In genomic region chr1:92831368-92831761, GRCh38 we compare ENCODE assay signal across 8 cellular contexts. TPM values are rescaled to one million over a fixed set of nuclear protein-coding genes. Genes with fewer than 3 reads are reported as not detected.
A peak's percentile ranks its signal among the peaks of the same experiment; 100 is the strongest.
DNase-seq lines count a peak whose midpoint lies in the region; ATAC-seq lines count a peak whose summit lies in the region.

No MANE protein-coding gene starts in this region.

- peaks cover 31% of the 10 kb centered on the region for H3K4me1 ChIP-seq in ACC112 (ENCODE audit: control insufficient read depth, insufficient read depth, low read length, unreplicated experiment)
- peaks cover 18% of the 10 kb centered on the region for H3K4me1 ChIP-seq in HAP-1
- peaks cover 21% of the 10 kb centered on the region for H3K4me1 ChIP-seq in mucosa of stomach (ENCODE audit: control insufficient read depth, insufficient read depth, low read length)

- H2AFZ ChIP-seq in ACC112 (ENCODE audit: low read length, unreplicated experiment), result peak overlapping the region; percentile 71

- H3K27me3 Mint-ChIP-seq in activated naive CD8-positive, alpha-beta T cell treated with anti-CD3 and anti-CD28 coated beads for 36 hours, result peaks cover 4% of the 10 kb centered on the region

- H3K36me3 ChIP-seq in ACC112 (ENCODE audit: insufficient read depth, low read length) (peaks cover 36% of the 10 kb centered on the region), HAP-1 (replicated peaks) (peaks cover 44% of the 10 kb centered on the region), mucosa of stomach (ENCODE audit: control insufficient read depth, insufficient read depth, low read length) (peaks cover 6% of the 10 kb centered on the region)

- in situ Hi-C loops in HAP-1 (cut with MboI; ENCODE audit: low sequenced_read_pairs), result no loop called here

- peak overlapping the region; percentile 99 for H3K9ac ChIP-seq in mucosa of stomach (ENCODE audit: low read length)

- no peaks in the 10 kb centered on the region for H3K9me3 Mint-ChIP-seq in activated naive CD8-positive, alpha-beta T cell treated with anti-CD3 and anti-CD28 coated beads for 36 hours

- peaks cover 46% of the 10 kb centered on the region for H3K36me3 Mint-ChIP-seq in activated naive CD8-positive, alpha-beta T cell treated with anti-CD3 and anti-CD28 coated beads for 36 hours

- peak overlapping the region; percentile 98 for H3K27ac Mint-ChIP-seq in activated naive CD8-positive, alpha-beta T cell treated with anti-CD3 and anti-CD28 coated beads for 36 hours

- no peak overlapping the region for H3K27ac ChIP-seq in ACC112 (ENCODE audit: low read depth, low read length)

- H3K4me3 ChIP-seq in ACC112 (ENCODE audit: low read depth, low read length) (0 out of 2 replicates have a peak overlapping the region, but pooled peaks have one; percentile 99), HAP-1 (peak overlapping the region; percentile 100), mucosa of stomach (ENCODE audit: low read length) (no peak overlapping the region)

- peaks cover 29% of the 10 kb centered on the region for H3K4me1 Mint-ChIP-seq in activated naive CD8-positive, alpha-beta T cell treated with anti-CD3 and anti-CD28 coated beads for 36 hours

- DNase-seq in HAP-1 (ENCODE audit: low spot score in 2 of 2) (no peak), H4 (ENCODE audit: low spot score) (no peak)
- DNase-seq in activated naive CD8-positive, alpha-beta T cell treated with anti-CD3 and anti-CD28 coated beads for 36 hours, result no peak
- no peak for DNase-seq in stimulated activated CD4-positive, alpha-beta T cell treated with anti-CD3 and anti-CD28 coated beads, Interleukin-12 subunit alpha, Interleukin-12 subunit beta, amount 100 ng/mL, for 4 hours

- H3K79me2 ChIP-seq in ACC112 (ENCODE audit: control insufficient read depth, insufficient read depth, low read length, unreplicated experiment), result peaks cover 46% of the 10 kb centered on the region

- no peak for ATAC-seq in GM18909 (IDR thresholded peaks at IDR 0.05; ENCODE audit: poor library complexity, unreplicated experiment)
- no peak for ATAC-seq in HG03097 (IDR thresholded peaks at IDR 0.05; ENCODE audit: low FRiP score, unreplicated experiment)

- H3K27me3 ChIP-seq in ACC112 (ENCODE audit: insufficient read depth, low read length) (no peaks in the 10 kb centered on the region), HAP-1 (ENCODE audit: low read depth) (no peaks in the 10 kb centered on the region), mucosa of stomach (ENCODE audit: control insufficient read depth, insufficient read depth, low read length) (no peaks in the 10 kb centered on the region)

- H3K9me3 ChIP-seq in HAP-1, result no peaks in the 10 kb centered on the region
- no peaks in the 10 kb centered on the region for H3K9me3 ChIP-seq in mucosa of stomach (ENCODE audit: control insufficient read depth, low read length)

- peak overlapping the region; percentile 92 for H3K4me3 Mint-ChIP-seq in activated naive CD8-positive, alpha-beta T cell treated with anti-CD3 and anti-CD28 coated beads for 36 hours

RNA-seq across cellular contexts. Expression of gene RPL5, which starts 0.5 kb away (rescaled TPM):
- 1,000 to 10,000 TPM; 1,677 to 1,713 TPM for total RNA-seq in activated naive CD8-positive, alpha-beta T cell treated with anti-CD3 and anti-CD28 coated beads for 36 hours
- 1,286 and 1,398 TPM in 2 replicates for total RNA-seq in H4 (2014; rRNA removed; shearing (Covaris generic))

RNA-seq across cellular contexts. Expression of gene EVI5, which starts 46.5 kb away (rescaled TPM):
- total RNA-seq in activated naive CD8-positive, alpha-beta T cell treated with anti-CD3 and anti-CD28 coated beads for 36 hours, result 10 to 100 TPM; 13.6 to 13.8 TPM
- total RNA-seq in H4 (2014; rRNA removed; shearing (Covaris generic)), result 3.6 and 3.9 TPM in 2 replicates
